ENCODE assay signal across 8 cellular contexts in the genomic region with DNA sequence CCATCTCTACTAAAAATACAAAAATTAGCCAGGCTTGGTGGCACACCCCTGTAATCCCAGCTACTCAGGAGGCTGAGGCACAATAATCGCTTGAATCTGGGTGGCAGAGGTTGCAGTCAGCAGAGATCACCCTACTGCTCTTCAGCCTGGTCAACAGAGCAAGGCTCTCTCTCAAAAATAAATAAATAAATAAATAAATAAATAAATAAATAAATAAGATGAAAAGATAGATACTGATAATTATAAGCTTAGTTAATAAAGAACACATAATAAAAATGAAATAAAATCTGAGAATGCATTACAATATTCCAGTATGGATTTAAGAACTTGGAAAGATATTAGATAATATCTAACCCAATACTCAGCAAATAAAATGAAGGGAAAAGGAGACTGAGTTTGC.
"Had no signal": no experiment of that assay in that cellular context is flagged by ENCODE, and none has a peak within 500 bp of the region (broad histone marks: within the 10 kb centered on the region; RNA-seq: fewer than 3 reads in every experiment).

No MANE protein-coding gene starts in this region.

- H3K4me3 ChIP-seq: GM12878 had no signal

- FAIRE-seq: G401.6, GM12878, GM12891, GM12892, GM18507, GM19239 had no signal

- ATAC-seq: GM12878 had no signal

- DNase-seq: GDM1, GF-D8 had no signal
